ENCODE assay signal across 22 cellular contexts in genomic region chr9:116942593-116943061, GRCh38.
DNase-seq lines count a peak whose midpoint lies in the region; ATAC-seq and TF ChIP-seq lines count a peak whose summit lies in the region.
"Had no signal": no experiment of that assay in that cellular context is flagged by ENCODE, and none has a peak within 500 bp of the region (broad histone marks: within the 10 kb centered on the region; RNA-seq: fewer than 3 reads in every experiment).

No MANE protein-coding gene starts in this region.

- DNase-seq in GM10266 (ENCODE audit: extremely low spot score): peak; percentile 14
- DNase-seq in T-helper 2 cell treated with Interferon-gamma antibody and Interleukin-4, amounts not matched to agents 5 μg/mL and 100 μg/mL, for 36 hours (ENCODE audit: low spot score): no peak
- no peak for DNase-seq in activated CD8-positive, alpha-beta T cell treated with anti-CD3 and anti-CD28 coated beads for 36 hours
- DNase-seq in NOMO-1 (lab: John Stamatoyannopoulos, UW; ENCODE audit: unreplicated experiment in 2 of 2): no peak
- DNase-seq: activated B cell treated with CpG ODN at 0.5 μM for 24 hours; activated CD8-positive, alpha-beta memory T cell treated with anti-CD3 and anti-CD28 coated beads for 24 hours; activated naive CD8-positive, alpha-beta T cell treated with anti-CD3 and anti-CD28 coated beads, Interleukin-2, amount 50 U/mL, for 24 hours; DMS153; esophagus squamous epithelium; immature natural killer cell; NCI-H1092; NCI-H2171; NCI-H748 treated with DMSO at 0.1 percent for 48 hours; PC-3; right lobe of liver; SJCRH30; stimulated activated CD4-positive, alpha-beta T cell treated with anti-CD3 and anti-CD28 coated beads, Interleukin-1b, Interleukin-23, amount 100 ng/mL, for 48 hours had no signal

- ATAC-seq in GM19035 (IDR thresholded peaks at IDR 0.05; ENCODE audit: unreplicated experiment) (peak; percentile 55), HG02610 (IDR thresholded peaks at IDR 0.05; ENCODE audit: unreplicated experiment) (peak; percentile 69), HG03280 (IDR thresholded peaks at IDR 0.05; ENCODE audit: unreplicated experiment) (peak; percentile 47), esophagus mucosa (no peak)
- ATAC-seq in activated CD8-positive, alpha-beta T cell treated with anti-CD3 and anti-CD28 coated beads for 36 hours: no peak
- ATAC-seq: activated naive CD8-positive, alpha-beta T cell treated with anti-CD3 and anti-CD28 coated beads, Interleukin-2, amount 50 U/mL, for 24 hours; K562; PC-3; right lobe of liver had no signal

- intact Hi-C loops in activated CD8-positive, alpha-beta T cell treated with anti-CD3 and anti-CD28 coated beads for 36 hours (cut with micrococcal nuclease): no loop called here

- CTCF ChIA-PET in activated CD8-positive, alpha-beta T cell treated with anti-CD3 and anti-CD28 coated beads for 36 hours (lab: Charles Lee): no interaction called here

- TF ChIP-seq CTCF in GM10266 (IDR thresholded peaks at IDR 0.05; ENCODE audit: control insufficient read depth, insufficient read depth, low read depth, missing control alignments): no peak
- no peak for TF ChIP-seq CTCF in activated CD8-positive, alpha-beta T cell treated with anti-CD3 and anti-CD28 coated beads for 36 hours (IDR thresholded peaks at IDR 0.05)

- H3K27ac Mint-ChIP-seq in T-helper 2 cell treated with Interferon-gamma antibody and Interleukin-4, amounts not matched to agents 5 μg/mL and 100 μg/mL, for 36 hours: no peak overlapping the region
- H3K27ac Mint-ChIP-seq in activated CD8-positive, alpha-beta T cell treated with anti-CD3 and anti-CD28 coated beads for 36 hours: no peak overlapping the region
- H3K27ac Mint-ChIP-seq: activated B cell treated with CpG ODN at 0.5 μM for 24 hours; activated naive CD8-positive, alpha-beta T cell treated with anti-CD3 and anti-CD28 coated beads, Interleukin-2, amount 50 U/mL, for 24 hours; immature natural killer cell had no signal

- H3K36me3 Mint-ChIP-seq in T-helper 2 cell treated with Interferon-gamma antibody and Interleukin-4, amounts not matched to agents 5 μg/mL and 100 μg/mL, for 36 hours (ENCODE audit: low read depth): no peaks in the 10 kb centered on the region
- H3K36me3 Mint-ChIP-seq in activated CD8-positive, alpha-beta T cell treated with anti-CD3 and anti-CD28 coated beads for 36 hours (ENCODE audit: low read depth): no peaks in the 10 kb centered on the region

- H3K9me3 Mint-ChIP-seq in T-helper 2 cell treated with Interferon-gamma antibody and Interleukin-4, amounts not matched to agents 5 μg/mL and 100 μg/mL, for 36 hours: no peaks in the 10 kb centered on the region
- H3K9me3 Mint-ChIP-seq in activated CD8-positive, alpha-beta T cell treated with anti-CD3 and anti-CD28 coated beads for 36 hours: no peaks in the 10 kb centered on the region
- H3K9me3 Mint-ChIP-seq: activated B cell treated with CpG ODN at 0.5 μM for 24 hours; activated naive CD8-positive, alpha-beta T cell treated with anti-CD3 and anti-CD28 coated beads, Interleukin-2, amount 50 U/mL, for 24 hours had no signal

- no peaks in the 10 kb centered on the region for H3K4me1 Mint-ChIP-seq in T-helper 2 cell treated with Interferon-gamma antibody and Interleukin-4, amounts not matched to agents 5 μg/mL and 100 μg/mL, for 36 hours (ENCODE audit: low read depth)
- no peaks in the 10 kb centered on the region for H3K4me1 Mint-ChIP-seq in activated CD8-positive, alpha-beta T cell treated with anti-CD3 and anti-CD28 coated beads for 36 hours (ENCODE audit: low read depth)
- H3K4me1 Mint-ChIP-seq: activated naive CD8-positive, alpha-beta T cell treated with anti-CD3 and anti-CD28 coated beads, Interleukin-2, amount 50 U/mL, for 24 hours; immature natural killer cell had no signal

- POLR2A ChIA-PET in activated CD8-positive, alpha-beta T cell treated with anti-CD3 and anti-CD28 coated beads for 36 hours (lab: Charles Lee): no interaction called here

- no peaks in the 10 kb centered on the region for H3K27me3 Mint-ChIP-seq in T-helper 2 cell treated with Interferon-gamma antibody and Interleukin-4, amounts not matched to agents 5 μg/mL and 100 μg/mL, for 36 hours (ENCODE audit: low read depth)
- H3K27me3 Mint-ChIP-seq in activated CD8-positive, alpha-beta T cell treated with anti-CD3 and anti-CD28 coated beads for 36 hours: peaks cover 4% of the 10 kb centered on the region
- H3K27me3 Mint-ChIP-seq: activated B cell treated with CpG ODN at 0.5 μM for 24 hours; activated naive CD8-positive, alpha-beta T cell treated with anti-CD3 and anti-CD28 coated beads, Interleukin-2, amount 50 U/mL, for 24 hours had no signal

- H3K4me3 Mint-ChIP-seq in T-helper 2 cell treated with Interferon-gamma antibody and Interleukin-4, amounts not matched to agents 5 μg/mL and 100 μg/mL, for 36 hours: no peak overlapping the region
- no peak overlapping the region for H3K4me3 Mint-ChIP-seq in activated CD8-positive, alpha-beta T cell treated with anti-CD3 and anti-CD28 coated beads for 36 hours
- H3K4me3 Mint-ChIP-seq: activated B cell treated with CpG ODN at 0.5 μM for 24 hours; activated naive CD8-positive, alpha-beta T cell treated with anti-CD3 and anti-CD28 coated beads, Interleukin-2, amount 50 U/mL, for 24 hours; immature natural killer cell had no signal

Comparison
In these comparisons a context has a peak if more than half of its experiments do, and no peak if none do; other contexts are left out.
1. ATAC-seq: peak in GM19035 (single experiment), HG02610 (single experiment) and HG03280 (single experiment); none in activated CD8-positive, alpha-beta T cell treated with anti-CD3 and anti-CD28 coated beads for 36 hours (single experiment) and esophagus mucosa (single experiment).